ENCODE assay signal across 15 cellular contexts in the genomic region with DNA sequence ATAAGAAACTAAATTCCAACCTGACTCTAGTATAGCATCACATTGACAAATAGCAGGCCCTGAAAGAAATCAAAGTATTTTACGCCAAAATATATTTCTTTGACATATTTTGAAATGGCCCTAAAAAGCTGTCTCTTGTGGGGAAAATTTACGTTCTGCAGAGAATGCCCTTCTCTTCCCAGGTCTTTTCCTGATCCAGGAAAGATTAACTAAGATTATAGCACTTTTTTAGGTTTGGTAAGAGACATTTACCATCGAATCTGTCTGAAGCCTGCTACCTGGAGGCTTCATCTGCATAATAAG.
DNase-seq lines count a peak whose midpoint lies in the region; ATAC-seq, FAIRE-seq and TF ChIP-seq lines count a peak whose summit lies in the region.
"Had no signal": no experiment of that assay in that cellular context is flagged by ENCODE, and none has a peak within 500 bp of the region (broad histone marks: within the 10 kb centered on the region; RNA-seq: fewer than 3 reads in every experiment).

No MANE protein-coding gene starts in this region.

- peak overlapping the region; percentile 43; the same call in 1 of the 2 replicates for H3K4me3 Mint-ChIP-seq in WTC11
- no peak overlapping the region for H3K4me3 Mint-ChIP-seq in mesothelial cell of epicardium
- H3K4me3 Mint-ChIP-seq in type B pancreatic cell, result peak overlapping the region; percentile 27

- peak; percentile 45 for ATAC-seq in WTC11

- intact Hi-C loops in uterus (cut with DNase I; ENCODE audit: low total_unique reads), result no loop called here

- POLR2A ChIA-PET in WTC11 (lab: Charles Lee), result interaction anchor here (1.6 to 2.5 kb wide), 2 partner anchors 221 to 223 kb away, joined by 6 to 11 read pairs; a partner anchor contains a TSS

- H3K4me3 ChIP-seq in HUES6 (ENCODE audit: low read depth, low read length) (peak overlapping the region; percentile 33), uterus (no peak overlapping the region)

- no peak for DNase-seq in WTC11 (ENCODE audit: low spot score)
- DNase-seq in mesothelial cell of epicardium (ENCODE audit: low spot score in 2 of 2, unreplicated experiment in 2 of 2), result no peak
- no peak for DNase-seq in type B pancreatic cell (ENCODE audit: extremely low spot score, unreplicated experiment)
- DNase-seq in D721Med (ENCODE audit: insufficient read length, low spot score), result no peak
- no peak for DNase-seq in GM19239 (ENCODE audit: insufficient read length, low spot score)
- DNase-seq in uterus, result no peak
- DNase-seq: C1 segment of cervical spinal cord; DMS79; NCI-H1105; NK-92 treated with Interleukin-12 subunit alpha and Interleukin-12 subunit beta, amount 100 ng/mL, for 24 hours; RPMI8226; SHP77 treated with DMSO at 0.1 percent for 48 hours had no signal

- H3K27me3 ChIP-seq in HUES6 (ENCODE audit: control insufficient read depth, insufficient read depth, low read length) (no peaks in the 10 kb centered on the region), uterus (no peaks in the 10 kb centered on the region)

- CTCF ChIA-PET in WTC11 (lab: Charles Lee), result interaction anchor here (0.6 to 1.6 kb wide), 5 partner anchors 34 to 427 kb away, joined by 3 to 8 read pairs (median 4); no protein-coding TSS in a partner anchor

- H3K27ac ChIP-seq in HUES6 (ENCODE audit: low read depth, low read length) (peak overlapping the region; percentile 95), uterus (peak overlapping the region in 1 of 2 donors; percentile 37)

- FAIRE-seq in D721Med (lab: Jason Lieb, UNC) (no peak), GM19239 (lab: Jason Lieb, UNC) (no peak)
- FAIRE-seq: H54, HTR-8/SVneo had no signal

- H3K9ac ChIP-seq in HUES6 (ENCODE audit: low read length), result peak overlapping the region; percentile 75

- H3K4me1 Mint-ChIP-seq in WTC11 (peaks cover 61% of the 10 kb centered on the region), mesothelial cell of epicardium (peaks cover 75% of the 10 kb centered on the region), type B pancreatic cell (ENCODE audit: unreplicated experiment) (peaks cover 28% of the 10 kb centered on the region)

- H3K9me3 Mint-ChIP-seq in WTC11, result 0 out of 2 replicates have a peak, but pooled peaks cover 4% of the 10 kb centered on the region
- H3K9me3 Mint-ChIP-seq in mesothelial cell of epicardium, result peaks cover 35% of the 10 kb centered on the region
- H3K9me3 Mint-ChIP-seq in type B pancreatic cell, result no peaks in the 10 kb centered on the region

- H3K27ac Mint-ChIP-seq in WTC11 (peak overlapping the region; percentile 99), mesothelial cell of epicardium (peak overlapping the region; percentile 91), type B pancreatic cell (peak overlapping the region; percentile 74)

- H3K9me3 ChIP-seq in HUES6 (ENCODE audit: control insufficient read depth, insufficient read depth, low read depth, low read length), result peaks cover 3% of the 10 kb centered on the region; the same call in 1 of the 2 replicates
- no peaks in the 10 kb centered on the region for H3K9me3 ChIP-seq in uterus

- H3K4me1 ChIP-seq in HUES6 (ENCODE audit: control insufficient read depth, insufficient read depth, low read length), result peaks cover 43% of the 10 kb centered on the region
- H3K4me1 ChIP-seq in uterus, result no peaks in the 10 kb centered on the region

- H3K36me3 ChIP-seq in HUES6 (ENCODE audit: control insufficient read depth, insufficient read depth, low read length) (0 out of 2 replicates have a peak, but pooled peaks cover 3% of the 10 kb centered on the region), uterus (no peaks in the 10 kb centered on the region)

- no peak for TF ChIP-seq POLR2A in uterus (IDR thresholded peaks at IDR 0.05)

- no peaks in the 10 kb centered on the region for H3K36me3 Mint-ChIP-seq in WTC11
- H3K36me3 Mint-ChIP-seq in mesothelial cell of epicardium, result no peaks in the 10 kb centered on the region
- no peaks in the 10 kb centered on the region for H3K36me3 Mint-ChIP-seq in type B pancreatic cell

- H3K27me3 Mint-ChIP-seq in WTC11 (ENCODE audit: low read depth), result no peaks in the 10 kb centered on the region
- H3K27me3 Mint-ChIP-seq in mesothelial cell of epicardium (ENCODE audit: low read depth), result no peaks in the 10 kb centered on the region
- H3K27me3 Mint-ChIP-seq in type B pancreatic cell, result no peaks in the 10 kb centered on the region

- TF ChIP-seq CTCF in WTC11 (IDR thresholded peaks at IDR 0.05) (no peak), mesothelial cell of epicardium (IDR thresholded peaks at IDR 0.05; ENCODE audit: unreplicated experiment) (no peak), type B pancreatic cell (conservative IDR thresholded peaks at IDR 0.05) (no peak), D721Med (IDR thresholded peaks at IDR 0.05; ENCODE audit: insufficient read depth, missing control alignments) (no peak), uterus (IDR thresholded peaks at IDR 0.05) (no peak)

TF ChIP-seq in WTC11, 78 proteins besides CTCF, POLR2A, EP300 and RAD21:
- TF ChIP-seq GABPB1 (CRISPR knock-in tag; IDR thresholded peaks at IDR 0.05), result no peak
